In genomic region chr2:37637122-37637875, GRCh38 we compare ENCODE assay signal across 15 cellular contexts. TPM values are rescaled to one million over a fixed set of nuclear protein-coding genes. Genes with fewer than 3 reads are reported as not detected.
DNase-seq lines count a peak whose midpoint lies in the region; ATAC-seq and TF ChIP-seq lines count a peak whose summit lies in the region.
"Had no signal": no experiment of that assay in that cellular context is flagged by ENCODE, and none has a peak within 500 bp of the region (broad histone marks: within the 10 kb centered on the region; RNA-seq: fewer than 3 reads in every experiment).

No MANE protein-coding gene starts in this region.

- H3K27ac ChIP-seq in cardiac muscle cell = no peak overlapping the region
- H3K27ac ChIP-seq in right cardiac atrium (ENCODE audit: low read length) = no peak overlapping the region
- no peak overlapping the region for H3K27ac ChIP-seq in upper lobe of right lung
- H3K27ac ChIP-seq: SJSA1 had no signal

- TF ChIP-seq CTCF in cardiac muscle cell (IDR thresholded peaks at IDR 0.05; ENCODE audit: low read depth, low read length) = peak; percentile 2
- TF ChIP-seq CTCF in chondrocyte (IDR thresholded peaks at IDR 0.05) = peak; percentile 44
- no peak for TF ChIP-seq CTCF in upper lobe of right lung (IDR thresholded peaks at IDR 0.05)

- H3K9me3 Mint-ChIP-seq in chondrocyte (ENCODE audit: low read depth) = no peaks in the 10 kb centered on the region

- H3K36me3 ChIP-seq in cardiac muscle cell (peaks cover 2% of the 10 kb centered on the region), upper lobe of right lung (no peaks in the 10 kb centered on the region)

- peaks cover 30% of the 10 kb centered on the region for H3K4me1 Mint-ChIP-seq in chondrocyte (ENCODE audit: low read depth)

- intact Hi-C loops in right cardiac atrium (cut with DNase I) (no loop called here), upper lobe of right lung (cut with DNase I) (no loop called here)

- H3K4me3 Mint-ChIP-seq in chondrocyte (ENCODE audit: unreplicated experiment) = no peak overlapping the region

- no peak overlapping the region for H3K27ac Mint-ChIP-seq in chondrocyte (ENCODE audit: unreplicated experiment)

- H3K27me3 ChIP-seq in cardiac muscle cell (no peaks in the 10 kb centered on the region), right cardiac atrium (ENCODE audit: control insufficient read depth, insufficient read depth) (no peaks in the 10 kb centered on the region), upper lobe of right lung (no peaks in the 10 kb centered on the region)
- H3K27me3 ChIP-seq: SJSA1, spleen had no signal

- DNase-seq in cardiac muscle cell (ENCODE audit: low read depth in 1 of 2, low spot score in 1 of 2) (no peak), right cardiac atrium (no peak), NOMO-1 treated with dmso at 0.1 percent for 144 hours (lab: John Stamatoyannopoulos, UW; ENCODE audit: unreplicated experiment) (peak; percentile 79), chondrocyte (ENCODE audit: low spot score) (no peak), GM03348 (ENCODE audit: low spot score) (no peak), H4 (ENCODE audit: low spot score) (no peak), upper lobe of right lung (no peak)
- DNase-seq: activated CD4-positive, alpha-beta T cell treated with anti-CD3 and anti-CD28 coated beads for 48 hours; activated naive CD4-positive, alpha-beta T cell treated with Interleukin-2 at 50 U/mL for 16 hours; cortex of kidney; islet precursor cell; NCI-H2081; spleen had no signal

- H3K9me3 ChIP-seq in cardiac muscle cell (ENCODE audit: low read depth) = no peaks in the 10 kb centered on the region
- H3K9me3 ChIP-seq in right cardiac atrium (ENCODE audit: control insufficient read depth, low read length) = no peaks in the 10 kb centered on the region
- H3K9me3 ChIP-seq in upper lobe of right lung = no peaks in the 10 kb centered on the region
- H3K9me3 ChIP-seq: SJSA1, spleen had no signal

- no peaks in the 10 kb centered on the region for H3K4me1 ChIP-seq in cardiac muscle cell (ENCODE audit: low read depth)
- peaks cover 5% of the 10 kb centered on the region for H3K4me1 ChIP-seq in right cardiac atrium (ENCODE audit: control insufficient read depth, insufficient read depth, low read length)
- H3K4me1 ChIP-seq in upper lobe of right lung = peaks cover 8% of the 10 kb centered on the region

- H3K36me3 Mint-ChIP-seq in chondrocyte (ENCODE audit: low read depth) = peaks cover 4% of the 10 kb centered on the region

- H3K27me3 Mint-ChIP-seq in chondrocyte (ENCODE audit: low read depth) = no peaks in the 10 kb centered on the region

- WGBS in right cardiac atrium = 63% methylated on average over 6 of the region's 6 CpGs

- H3K4me3 ChIP-seq in cardiac muscle cell (no peak overlapping the region), right cardiac atrium (ENCODE audit: low read length) (no peak overlapping the region), upper lobe of right lung (no peak overlapping the region)
- H3K4me3 ChIP-seq: SJSA1 had no signal

- ATAC-seq in right cardiac atrium (no peak), HG02970 (IDR thresholded peaks at IDR 0.05; ENCODE audit: low FRiP score, unreplicated experiment) (no peak), upper lobe of right lung (no peak)

RNA-seq across cellular contexts. Expression of gene CDC42EP3, which starts 34.1 kb away (rescaled TPM):
- total RNA-seq in cardiac muscle cell (36.2 and 39.6 TPM in 2 replicates), right cardiac atrium (10 to 100 TPM; 65.0 to 98.4 (median 78.6) TPM), chondrocyte (60.3 to 97.8 TPM (median 91.2 TPM) in 3 replicates), upper lobe of right lung (71.1 TPM)
- polyA plus RNA-seq in cardiac muscle cell (56.7 and 62.3 TPM in 2 replicates), right cardiac atrium (37.3 TPM)
- 4.1 and 8.5 TPM in 2 replicates for total RNA-seq in H4 (2014; rRNA removed; shearing (Covaris generic))
